Comparison of ENCODE assay signal across 1 cellular context in the genomic region with DNA sequence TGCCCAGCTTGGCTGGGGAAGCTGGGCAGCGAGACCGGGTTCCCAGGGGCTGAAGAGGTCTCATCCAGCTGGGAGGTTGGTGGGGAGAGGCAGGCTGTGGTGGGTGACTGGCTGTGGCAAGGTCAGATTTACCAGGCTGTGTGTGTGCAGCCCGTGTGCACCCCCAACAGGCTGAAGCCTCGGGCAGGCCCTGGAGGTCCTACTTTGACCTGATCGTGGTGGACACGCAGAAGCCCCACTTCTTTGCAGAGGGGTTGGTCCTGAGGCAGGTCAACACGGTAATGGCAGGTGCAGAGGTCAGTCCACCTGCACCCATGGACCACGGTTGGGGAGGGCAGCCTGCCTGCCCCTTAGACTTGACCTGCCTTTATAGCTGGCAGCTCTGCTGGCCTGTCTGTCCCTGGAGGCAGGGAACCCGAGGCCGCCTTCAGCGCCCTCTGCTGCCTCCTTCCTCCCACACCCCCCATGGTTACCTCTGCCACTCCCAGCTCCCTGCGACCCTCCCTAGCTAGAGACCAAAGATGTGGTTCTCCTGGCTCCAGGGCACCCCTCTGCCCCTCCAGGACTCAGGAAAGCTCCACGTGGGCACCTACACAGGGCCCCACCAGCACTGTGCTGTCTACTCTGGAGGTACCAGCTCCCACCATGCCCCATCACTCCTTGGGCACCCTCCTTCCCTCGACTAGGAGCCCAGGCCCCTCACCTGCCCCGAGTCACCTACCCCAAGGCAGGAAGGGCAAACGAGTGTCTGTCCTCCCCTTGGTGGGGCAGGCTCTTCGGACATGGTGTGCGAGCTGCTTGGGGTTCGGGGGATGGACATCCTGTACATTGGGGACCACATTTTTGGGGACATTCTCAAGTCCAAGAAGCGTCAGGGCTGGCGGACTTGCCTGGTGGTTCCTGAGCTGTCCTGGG.
TF ChIP-seq lines count a peak whose summit lies in the region.

No MANE protein-coding gene starts in this region.

TF ChIP-seq in K562, 482 proteins besides CTCF, POLR2A, EP300 and RAD21 (continued from another document):
- TF ChIP-seq, protein P1, sequence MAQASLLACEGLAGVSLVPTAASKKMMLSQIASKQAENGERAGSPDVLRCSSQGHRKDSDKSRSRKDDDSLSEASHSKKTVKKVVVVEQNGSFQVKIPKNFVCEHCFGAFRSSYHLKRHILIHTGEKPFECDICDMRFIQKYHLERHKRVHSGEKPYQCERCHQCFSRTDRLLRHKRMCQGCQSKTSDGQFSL (CRISPR knock-in tag; IDR thresholded peaks at IDR 0.05) = peak; percentile 96
- TF ChIP-seq, protein P1 (tag; IDR thresholded peaks at IDR 0.05) = peak in 1 of 2 experiments; percentile 83; a peak in 2 of 4 replicates
- TF ChIP-seq FOXK2 (conservative IDR thresholded peaks at IDR 0.05 in 1 of 2, IDR thresholded peaks at IDR 0.05 in 1 of 2; ENCODE audit: low read depth in 2 of 2) = no peak
TF ChIP-seq in K562: peak in this region for 10.
